Comparison of ENCODE assay signal across 13 cellular contexts in the genomic region with DNA sequence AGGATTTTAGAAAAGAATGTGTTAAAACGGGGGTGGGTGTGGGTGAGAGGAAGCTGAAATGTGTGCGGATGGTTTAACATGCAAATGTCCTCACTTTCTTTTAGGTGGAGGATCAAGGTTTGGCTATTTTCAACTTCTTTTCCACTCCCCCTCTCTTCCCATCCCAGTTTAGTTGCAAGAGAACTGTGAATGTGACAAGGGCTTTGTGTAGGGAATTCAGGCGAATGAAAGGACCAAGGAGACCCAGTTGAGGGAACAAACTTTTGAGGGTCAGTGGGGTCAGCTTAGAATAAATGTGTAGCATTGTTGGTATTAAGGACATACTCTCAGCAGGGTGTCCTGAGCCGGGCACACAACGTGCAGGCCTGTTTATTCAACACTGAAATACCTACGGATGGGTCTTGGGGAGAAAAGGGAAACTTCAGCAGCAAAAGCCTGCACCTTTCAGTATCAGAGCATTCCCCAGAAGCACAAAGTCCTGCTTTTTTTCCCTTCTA.
"Had no signal": no experiment of that assay in that cellular context is flagged by ENCODE, and none has a peak within 500 bp of the region (broad histone marks: within the 10 kb centered on the region; RNA-seq: fewer than 3 reads in every experiment).

No MANE protein-coding gene starts in this region.

- H3K4me1 ChIP-seq: adrenal gland, foreskin keratinocyte, left lung, parathyroid adenoma, right atrium auricular region had no signal

- FAIRE-seq: small intestine had no signal

- DNase-seq: activated CD4-positive, alpha-beta T cell treated with anti-CD3 and anti-CD28 coated beads, Interleukin-2, amount 50 U/mL, for 1 hour; activated naive CD4-positive, alpha-beta T cell treated with anti-CD3 and anti-CD28 coated beads, Interleukin-2, amount 50 U/mL, for 16 hours; adrenal gland; body of pancreas; dermis blood vessel endothelial cell; left lung; small intestine; stimulated activated naive CD4-positive, alpha-beta T cell had no signal

- H3K27me3 Mint-ChIP-seq: type B pancreatic cell had no signal

- H3K4me3 ChIP-seq: adrenal gland, body of pancreas, left lung, right atrium auricular region had no signal

- H3K4me3 Mint-ChIP-seq: nephron, type B pancreatic cell had no signal

- H2AFZ ChIP-seq: parathyroid adenoma had no signal

- H3K4me1 Mint-ChIP-seq: nephron had no signal

- H3K27ac Mint-ChIP-seq: nephron, type B pancreatic cell had no signal

- H3K27ac ChIP-seq: adrenal gland, foreskin keratinocyte, left lung, parathyroid adenoma, right atrium auricular region had no signal

- H3K36me3 Mint-ChIP-seq: type B pancreatic cell had no signal

- H3K36me3 ChIP-seq: adrenal gland, left lung, right atrium auricular region had no signal

- H3K27me3 ChIP-seq: adrenal gland, body of pancreas, foreskin keratinocyte, left lung, right atrium auricular region had no signal

- H3K79me2 ChIP-seq: parathyroid adenoma had no signal

- H3K9ac ChIP-seq: parathyroid adenoma had no signal

- H3K9me3 ChIP-seq: adrenal gland, body of pancreas had no signal

- ATAC-seq: body of pancreas had no signal
